Comparison of ENCODE assay signal across 16 cellular contexts in genomic region chr11:114964676-114965214, GRCh38.
DNase-seq lines count a peak whose midpoint lies in the region; ATAC-seq and TF ChIP-seq lines count a peak whose summit lies in the region.
"Had no signal": no experiment of that assay in that cellular context is flagged by ENCODE, and none has a peak within 500 bp of the region (broad histone marks: within the 10 kb centered on the region; RNA-seq: fewer than 3 reads in every experiment).

No MANE protein-coding gene starts in this region.

- no peak for ATAC-seq in stimulated activated naive CD8-positive, alpha-beta T cell treated with anti-CD3 and anti-CD28 coated beads, Interleukin-15, Interleukin-2, amounts not matched to agents 100 U/mL and 50 U/mL, for 24 hours
- no peak for ATAC-seq in HG03378 (IDR thresholded peaks at IDR 0.05; ENCODE audit: unreplicated experiment)

- DNase-seq in DMS 273 (lab: John Stamatoyannopoulos, UW; ENCODE audit: unreplicated experiment) (peak; percentile 4), DMS 273 treated with DMSO at 0.1 percent for 48 hours (lab: John Stamatoyannopoulos, UW) (no peak), DMS79 treated with DMSO at 0.1 percent for 48 hours (lab: John Stamatoyannopoulos, UW) (peak; percentile 84), NCI-H2029 (lab: John Stamatoyannopoulos, UW) (peak; percentile 15), Ammon's horn (ENCODE audit: low spot score) (no peak)
- no peak for DNase-seq in stimulated activated naive CD8-positive, alpha-beta T cell treated with anti-CD3 and anti-CD28 coated beads, Interleukin-15, Interleukin-2, amounts not matched to agents 100 U/mL and 50 U/mL, for 24 hours
- DNase-seq: 8988T, Caco-2, NCI-H1436, NCI-H2081 treated with DMSO at 0.1 percent for 48 hours, NCI-H2227 treated with DMSO at 0.1 percent for 48 hours, NCI-H524 treated with DMSO at 0.1 percent for 48 hours, SHP77, SK-N-SH had no signal

- no peak for TF ChIP-seq CTCF in VCaP (conservative IDR thresholded peaks at IDR 0.05)

- peak overlapping the region; percentile 57 for H3K27ac ChIP-seq in VCaP

Comparison
In these comparisons a context has a peak if more than half of its experiments do, and no peak if none do; other contexts are left out.
1. DNase-seq: peak in DMS 273 (single experiment), DMS79 treated with DMSO at 0.1 percent for 48 hours (single experiment) and NCI-H2029 (single experiment); none in DMS 273 treated with DMSO at 0.1 percent for 48 hours (single experiment), Ammon's horn (single experiment) and stimulated activated naive CD8-positive, alpha-beta T cell treated with anti-CD3 and anti-CD28 coated beads, Interleukin-15, Interleukin-2, amounts not matched to agents 100 U/mL and 50 U/mL, for 24 hours (single experiment).